Comparison of ENCODE assay signal across 8 cellular contexts in genomic region chr19:41531438-41532311, GRCh38. TPM values are rescaled to one million over a fixed set of nuclear protein-coding genes. Genes with fewer than 3 reads are reported as not detected.
DNase-seq lines count a peak whose midpoint lies in the region; ATAC-seq and TF ChIP-seq lines count a peak whose summit lies in the region.

No MANE protein-coding gene starts in this region.

- H3K4me3 ChIP-seq in Caco-2 (ENCODE audit: low read depth, low read length), result no peak overlapping the region
- H3K4me3 ChIP-seq in ascending aorta, result peak overlapping the region in 1 of 2 donors; percentile 33

- peaks cover 40% of the 10 kb centered on the region for H3K27me3 Mint-ChIP-seq in Caco-2 (ENCODE audit: insufficient read depth, unreplicated experiment)
- H3K27me3 Mint-ChIP-seq in T-helper 1 cell treated with Interleukin-12 subunit alpha and Interleukin-12 subunit beta and Interleukin-4 antibody, amounts not matched to agents 30 μg/mL and 1 μg/mL, for 36 hours (ENCODE audit: low read depth), result no peaks in the 10 kb centered on the region

- no peaks in the 10 kb centered on the region for H3K9me3 Mint-ChIP-seq in Caco-2 (ENCODE audit: unreplicated experiment)
- H3K9me3 Mint-ChIP-seq in T-helper 1 cell treated with Interleukin-12 subunit alpha and Interleukin-12 subunit beta and Interleukin-4 antibody, amounts not matched to agents 30 μg/mL and 1 μg/mL, for 36 hours, result peaks cover 37% of the 10 kb centered on the region

- no TSS peak for BruUV-seq in Caco-2 (replicated peaks; lab: Mats Ljungman, UMichigan)

- H3K36me3 ChIP-seq in Caco-2 (ENCODE audit: control insufficient read depth, insufficient read depth, low read length) (no peaks in the 10 kb centered on the region), ascending aorta (no peaks in the 10 kb centered on the region)

- H3K27ac ChIP-seq in ascending aorta, result peak overlapping the region; percentile 21 to 29

- peak; percentile 24 to 57 for DNase-seq in Caco-2
- peak; percentile 27 to 85 for DNase-seq in ascending aorta (ENCODE audit: low spot score in 2 of 2)
- DNase-seq in left kidney (ENCODE audit: low read depth, low spot score), result peak; percentile 66
- peak; percentile 51 for DNase-seq in stimulated activated CD8-positive, alpha-beta memory T cell treated with anti-CD3 and anti-CD28 coated beads, Interleukin-12 subunit alpha, Interleukin-12 subunit beta, amount 100 ng/mL, for 24 hours (ENCODE audit: extremely low read depth)

- TF ChIP-seq CTCF in Caco-2 (IDR thresholded peaks at IDR 0.05; ENCODE audit: insufficient read depth in 1 of 2, low read depth in 1 of 2, low read length in 1 of 2, severe bottlenecking in 1 of 2, unreplicated experiment in 1 of 2) (no peak), ascending aorta (IDR thresholded peaks at IDR 0.05) (no peak)

- H3K27ac Mint-ChIP-seq in Caco-2 (ENCODE audit: unreplicated experiment), result no peak overlapping the region
- H3K27ac Mint-ChIP-seq in T-helper 1 cell treated with Interleukin-12 subunit alpha and Interleukin-12 subunit beta and Interleukin-4 antibody, amounts not matched to agents 30 μg/mL and 1 μg/mL, for 36 hours, result peak overlapping the region; percentile 89

- intact Hi-C loops in Caco-2 (cut with micrococcal nuclease; ENCODE audit: unreplicated experiment) (no loop called here), ascending aorta (cut with DNase I) (no loop called here)

- H3K4me1 ChIP-seq in Caco-2 (no peaks in the 10 kb centered on the region), ascending aorta (peaks cover 0 to 2% of the 10 kb centered on the region in 2 donors)

- POLR2A ChIA-PET in Caco-2 (lab: Charles Lee), result no interaction called here

- H3K9me3 ChIP-seq in Caco-2 (no peaks in the 10 kb centered on the region), ascending aorta (no peaks in the 10 kb centered on the region)

- CTCF ChIA-PET in Caco-2 (lab: Charles Lee), result interaction anchor here (0.6 to 1.4 kb wide), 2 partner anchors 29 to 32 kb away, joined by 3 read pairs; no protein-coding TSS in a partner anchor

- no peaks in the 10 kb centered on the region for H3K36me3 Mint-ChIP-seq in Caco-2 (ENCODE audit: insufficient read depth, unreplicated experiment)
- peaks cover 17% of the 10 kb centered on the region for H3K36me3 Mint-ChIP-seq in T-helper 1 cell treated with Interleukin-12 subunit alpha and Interleukin-12 subunit beta and Interleukin-4 antibody, amounts not matched to agents 30 μg/mL and 1 μg/mL, for 36 hours (ENCODE audit: low read depth)

- no peaks in the 10 kb centered on the region for H3K4me1 Mint-ChIP-seq in Caco-2 (ENCODE audit: low read depth, unreplicated experiment)
- H3K4me1 Mint-ChIP-seq in T-helper 1 cell treated with Interleukin-12 subunit alpha and Interleukin-12 subunit beta and Interleukin-4 antibody, amounts not matched to agents 30 μg/mL and 1 μg/mL, for 36 hours (ENCODE audit: low read depth), result peaks cover 66% of the 10 kb centered on the region

- no peaks in the 10 kb centered on the region for H3K27me3 ChIP-seq in Caco-2 (replicated peaks; ENCODE audit: control insufficient read depth, insufficient read depth, low read length)
- H3K27me3 ChIP-seq in ascending aorta, result no peaks in the 10 kb centered on the region

- H3K4me3 Mint-ChIP-seq in Caco-2 (ENCODE audit: unreplicated experiment), result peak overlapping the region; percentile 54
- H3K4me3 Mint-ChIP-seq in T-helper 1 cell treated with Interleukin-12 subunit alpha and Interleukin-12 subunit beta and Interleukin-4 antibody, amounts not matched to agents 30 μg/mL and 1 μg/mL, for 36 hours, result peak overlapping the region; percentile 76

- ATAC-seq in HG02852 (IDR thresholded peaks at IDR 0.05; ENCODE audit: unreplicated experiment) (peak; percentile 43), HG03571 (IDR thresholded peaks at IDR 0.05; ENCODE audit: unreplicated experiment) (no peak), HG03025 (IDR thresholded peaks at IDR 0.05; ENCODE audit: low FRiP score, unreplicated experiment) (no peak)

RNA-seq across cellular contexts. Expression of gene CEACAM21, which starts 44.3 kb away (rescaled TPM):
- total RNA-seq in Caco-2 (2022) (not detected in 2 replicates), ascending aorta (not detected)
